Comparison of ENCODE assay signal across 18 cellular contexts in the genomic region with DNA sequence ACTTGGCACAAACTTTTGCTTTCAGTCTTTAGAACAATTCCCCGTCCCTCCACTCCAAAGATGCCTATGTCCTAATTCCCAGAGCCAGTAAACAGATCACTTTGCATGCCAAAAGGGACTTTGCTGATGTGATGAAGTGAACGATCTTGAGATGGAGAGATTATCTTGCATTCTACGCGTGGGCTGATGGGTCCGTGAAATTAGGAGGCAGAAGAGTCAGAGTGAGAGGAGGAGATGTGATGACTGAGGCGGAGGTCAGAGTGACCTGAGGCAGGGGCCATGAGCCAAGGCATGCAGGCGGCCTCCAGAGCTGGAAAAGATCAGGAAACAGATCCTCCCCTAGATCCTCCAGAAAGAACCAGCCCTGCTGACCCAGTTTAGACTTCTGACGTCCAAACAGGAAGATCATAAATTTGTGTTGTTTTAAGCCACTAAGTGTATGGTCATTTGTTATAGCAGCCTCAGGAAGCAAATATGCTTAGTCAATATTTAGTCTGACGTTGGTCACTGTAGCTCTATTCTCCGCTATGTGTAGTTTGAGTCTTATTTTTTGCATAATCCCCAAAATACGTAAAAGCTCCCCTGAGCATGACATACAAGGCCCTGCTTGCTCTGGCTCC.
A peak's percentile ranks its signal among the peaks of the same experiment; 100 is the strongest.
DNase-seq lines count a peak whose midpoint lies in the region; ATAC-seq, FAIRE-seq and TF ChIP-seq lines count a peak whose summit lies in the region.
"Had no signal": no experiment of that assay in that cellular context is flagged by ENCODE, and none has a peak within 500 bp of the region (broad histone marks: within the 10 kb centered on the region; RNA-seq: fewer than 3 reads in every experiment).

No MANE protein-coding gene starts in this region.

- no peak for ATAC-seq in HepG2
- ATAC-seq in right lobe of liver: no peak
- ATAC-seq in HG03045 (IDR thresholded peaks at IDR 0.05; ENCODE audit: unreplicated experiment): no peak

- H2BK12ac ChIP-seq in mesenchymal stem cell (ENCODE audit: low read length in 2 of 2): peak overlapping the region; percentile 19 to 95

- BruUV-seq in HepG2 (replicated peaks; lab: Mats Ljungman, UMichigan): no TSS peak

- H3K79me1 ChIP-seq in mesenchymal stem cell (replicated peaks; ENCODE audit: low read length, poor library complexity, severe bottlenecking): no peaks in the 10 kb centered on the region

- no peak for TF ChIP-seq CTCF in HepG2 (CRISPR knock-in tag; IDR thresholded peaks at IDR 0.05)
- TF ChIP-seq CTCF in right lobe of liver (IDR thresholded peaks at IDR 0.05): no peak
- no peak for TF ChIP-seq CTCF in vagina (IDR thresholded peaks at IDR 0.05)

- H3K4me1 ChIP-seq in HepG2 (ENCODE audit: insufficient read depth, low read length) (peaks cover 35% of the 10 kb centered on the region), right lobe of liver (no peaks in the 10 kb centered on the region), mesenchymal stem cell (ENCODE audit: control insufficient read depth, insufficient read depth, low read depth, low read length) (no peaks in the 10 kb centered on the region), vagina (peaks cover 45% of the 10 kb centered on the region)

- no peak overlapping the region for H2AFZ ChIP-seq in HepG2 (ENCODE audit: low read length)
- no peak overlapping the region for H2AFZ ChIP-seq in mesenchymal stem cell (ENCODE audit: low read depth, low read length)

- H3K9ac ChIP-seq in HepG2 (ENCODE audit: insufficient read depth, low read depth, low read length) (no peak overlapping the region), mesenchymal stem cell (ENCODE audit: low read length) (no peak overlapping the region)

- 81% methylated on average over 11 of the region's 11 CpGs for WGBS in HepG2 (ENCODE audit: low lambda C conversion rate)
- WGBS in right lobe of liver (ENCODE audit: insufficient coverage, low coverage, low lambda C conversion rate, missing lambda C conversion rate): 74% methylated on average over 11 of the region's 11 CpGs
- WGBS in mesenchymal stem cell: 77% methylated on average over 9 of the region's 11 CpGs

- H4K8ac ChIP-seq in mesenchymal stem cell (ENCODE audit: low read length): peak overlapping the region; percentile 12

- peak overlapping the region; percentile 18 for H4K91ac ChIP-seq in mesenchymal stem cell (ENCODE audit: low read length)

- H3K27ac ChIP-seq in HepG2 (ENCODE audit: extremely low read length, insufficient read depth, low read length): no peak overlapping the region
- H3K27ac ChIP-seq in right lobe of liver: no peak overlapping the region
- H3K27ac ChIP-seq in KOPT-K1 (ENCODE audit: low read depth, low read length, poor library complexity, severe bottlenecking): peak overlapping the region; percentile 98
- no peak overlapping the region for H3K27ac ChIP-seq in mesenchymal stem cell (ENCODE audit: low read length, poor library complexity, severe bottlenecking)
- peak overlapping the region; percentile 75 for H3K27ac ChIP-seq in vagina
- H3K27ac ChIP-seq: HL-60 had no signal

- DNase-seq in HepG2 (ENCODE audit: low spot score) (peak; percentile 15), right lobe of liver (no peak), mesenchymal stem cell (peak; percentile 37), vagina (ENCODE audit: extremely low spot score in 2 of 2) (peak in 1 of 2 donors; percentile 94), frontal cortex (ENCODE audit: low spot score in 2 of 2) (no peak), D341Med (ENCODE audit: low spot score) (no peak)
- DNase-seq: C1 segment of cervical spinal cord; CD4-positive, alpha-beta memory T cell; EL; GOT3; H9; KBM-7 had no signal

- POLR2A ChIA-PET in HepG2 (lab: Yijun Ruan, JAX): no interaction called here

- in situ Hi-C loops in HepG2 (cut with HindIII; ENCODE audit: extremely low pct_ligation_motif_present, low pct_unique_long_range_greater_than_20kb): no loop called here

- no peak overlapping the region for H3K4ac ChIP-seq in mesenchymal stem cell (ENCODE audit: low read depth in 1 of 2, low read length in 2 of 2)

- no peak overlapping the region for H2BK120ac ChIP-seq in mesenchymal stem cell (ENCODE audit: low read depth, low read length)

- H3K27me3 ChIP-seq in HepG2 (ENCODE audit: control insufficient read depth in 1 of 2, insufficient read depth in 2 of 2, low read length in 2 of 2) (no peaks in the 10 kb centered on the region), right lobe of liver (no peaks in the 10 kb centered on the region), mesenchymal stem cell (ENCODE audit: control insufficient read depth in 1 of 2, insufficient read depth in 1 of 2, low read length in 2 of 2) (no peaks in the 10 kb centered on the region), vagina (no peaks in the 10 kb centered on the region)

- no peak overlapping the region for H3K14ac ChIP-seq in mesenchymal stem cell (ENCODE audit: low read length in 2 of 2)

- CTCF ChIA-PET in HepG2 (lab: Yijun Ruan, JAX; ENCODE audit: low intra/inter-chr PET ratio, low total read pairs): no interaction called here

- no peaks in the 10 kb centered on the region for H4K20me1 ChIP-seq in HepG2 (ENCODE audit: insufficient read depth, low read length)

- H3K36me3 ChIP-seq in HepG2 (replicated peaks in 1 of 2; ENCODE audit: control insufficient read depth in 1 of 2, insufficient read depth in 2 of 2, low read length in 2 of 2) (no peaks in the 10 kb centered on the region), right lobe of liver (no peaks in the 10 kb centered on the region), KOPT-K1 (ENCODE audit: insufficient read depth, low read length) (no peaks in the 10 kb centered on the region), mesenchymal stem cell (ENCODE audit: control insufficient read depth in 1 of 2, insufficient read depth in 2 of 2, low read depth in 1 of 2, low read length in 2 of 2) (no peaks in the 10 kb centered on the region), vagina (no peaks in the 10 kb centered on the region)

- no peak overlapping the region for H2BK5ac ChIP-seq in mesenchymal stem cell (ENCODE audit: low read depth, low read length, poor library complexity, severe bottlenecking)

- TF ChIP-seq POLR2A in HepG2 (IDR thresholded peaks at IDR 0.05; ENCODE audit: insufficient read depth in 1 of 2, low read depth in 2 of 2, low read length in 2 of 2) (no peak), right lobe of liver (IDR thresholded peaks at IDR 0.05) (no peak), vagina (IDR thresholded peaks at IDR 0.05) (no peak)

- H2AK5ac ChIP-seq in mesenchymal stem cell (ENCODE audit: low read length, severe bottlenecking): no peak overlapping the region

- intact Hi-C loops in HepG2 (cut with micrococcal nuclease; ENCODE audit: unreplicated experiment): no loop called here
- intact Hi-C loops in right lobe of liver (cut with DNase I): no loop called here
- intact Hi-C loops in vagina (cut with DNase I): no loop called here

- TF ChIP-seq EP300 in HepG2 (IDR thresholded peaks at IDR 0.05; ENCODE audit: low read depth in 2 of 2, low read length in 2 of 2) (no peak), HepG2 (CRISPR knock-in tag; IDR thresholded peaks at IDR 0.05; ENCODE audit: borderline replicate concordance) (no peak)

- H3K4me3 ChIP-seq in HepG2 (replicated peaks in 1 of 3; ENCODE audit: insufficient read depth in 1 of 3, low read depth in 2 of 3, low read length in 3 of 3) (no peak overlapping the region), right lobe of liver (no peak overlapping the region), mesenchymal stem cell (ENCODE audit: insufficient read depth in 1 of 2, low read depth in 1 of 2, low read length in 2 of 2) (no peak overlapping the region), vagina (no peak overlapping the region)

- peak overlapping the region; percentile 7 to 69 for H3K18ac ChIP-seq in mesenchymal stem cell (ENCODE audit: low read depth in 1 of 2, low read length in 2 of 2)

- no peaks in the 10 kb centered on the region for H3K79me2 ChIP-seq in HepG2 (ENCODE audit: insufficient read depth, low read length)

- no peak overlapping the region for H3K23ac ChIP-seq in mesenchymal stem cell (ENCODE audit: low read length in 2 of 2)

- H3K4me2 ChIP-seq in HepG2 (ENCODE audit: low read depth, low read length) (no peak overlapping the region), mesenchymal stem cell (ENCODE audit: low read length, poor library complexity, severe bottlenecking) (no peak overlapping the region)

- TF ChIP-seq RAD21 in HepG2 (CRISPR knock-in tag; IDR thresholded peaks at IDR 0.05): no peak

- no peak for FAIRE-seq in HepG2 (lab: Jason Lieb, UNC)
- FAIRE-seq in frontal cortex (lab: Jason Lieb, UNC): no peak
- FAIRE-seq: A204.1, G401.6, GM12891 had no signal

- H2BK15ac ChIP-seq in mesenchymal stem cell (ENCODE audit: low read depth, poor library complexity, severe bottlenecking): no peak overlapping the region

- 0 out of 2 replicates have a peak, but pooled peaks cover 4% of the 10 kb centered on the region for H3K9me3 ChIP-seq in HepG2 (ENCODE audit: low read length)
- no peaks in the 10 kb centered on the region for H3K9me3 ChIP-seq in right lobe of liver
- H3K9me3 ChIP-seq in KOPT-K1 (ENCODE audit: insufficient read depth, low read length, poor library complexity, severe bottlenecking): peaks cover 5% of the 10 kb centered on the region
- no peaks in the 10 kb centered on the region for H3K9me3 ChIP-seq in mesenchymal stem cell (ENCODE audit: control insufficient read depth, low read length)
- H3K9me3 ChIP-seq in vagina: no peaks in the 10 kb centered on the region

TF ChIP-seq in HepG2, 621 proteins besides CTCF, POLR2A, EP300 and RAD21 (continues in another document):
- TF ChIP-seq FOXP1 (IDR thresholded peaks at IDR 0.05) (no peak), FOXP1 (CRISPR knock-in tag; IDR thresholded peaks at IDR 0.05) (peak; percentile 14; the same call in 1 of the 2 replicates)

Comparison
In these comparisons a context has a peak if more than half of its experiments do, and no peak if none do; other contexts are left out.
1. DNase-seq: peak in HepG2 (single experiment) and mesenchymal stem cell (single experiment); none in right lobe of liver (0 of 3), frontal cortex (0 of 2) and D341Med (single experiment).
2. H3K27ac ChIP-seq: peak in KOPT-K1 (single experiment) and vagina (single experiment); none in HepG2 (single experiment), right lobe of liver (0 of 3) and mesenchymal stem cell (single experiment).